Comparison of ENCODE assay signal across 15 cellular contexts in genomic region chr2:81077396-81077795, GRCh38.
"Had no signal": no experiment of that assay in that cellular context is flagged by ENCODE, and none has a peak within 500 bp of the region (broad histone marks: within the 10 kb centered on the region; RNA-seq: fewer than 3 reads in every experiment).

No MANE protein-coding gene starts in this region.

- H3K4me3 Mint-ChIP-seq: neural crest cell had no signal

- H3K9me3 ChIP-seq: breast epithelium, pancreas, tibial artery, uterus had no signal

- H3K4me1 ChIP-seq: breast epithelium, pancreas, tibial artery, uterus had no signal

- H3K27me3 ChIP-seq: breast epithelium, pancreas, tibial artery, uterus had no signal

- H3K27ac ChIP-seq: breast epithelium, pancreas, skin epidermis, tibial artery, uterus had no signal

- H3K4me3 ChIP-seq: breast epithelium, pancreas, skin epidermis, tibial artery, uterus had no signal

- H3K36me3 ChIP-seq: breast epithelium, pancreas, tibial artery, uterus had no signal

- DNase-seq: activated CD4-positive, alpha-beta T cell treated with anti-CD3 and anti-CD28 coated beads for 1 hour; activated CD4-positive, alpha-beta T cell treated with anti-CD3 and anti-CD28 coated beads, Interleukin-2, amount 50 U/mL, for 48 hours; activated naive CD4-positive, alpha-beta T cell; aorta; left ventricle myocardium superior; mesenchymal stem cell; pancreas; retina; T-helper 2 cell; tibial artery; uterus had no signal

- ATAC-seq: esophagus mucosa, left ventricle myocardium superior, pancreas had no signal
